ENCODE assay signal across 1 cellular context in genomic region chr9:99001892-99002291, GRCh38.
TF ChIP-seq lines count a peak whose summit lies in the region.

No MANE protein-coding gene starts in this region.

TF ChIP-seq in H1, 55 proteins besides CTCF, POLR2A, EP300 and RAD21:
- TF ChIP-seq KDM4A (IDR thresholded peaks at IDR 0.05; ENCODE audit: low read depth, low read length, severe bottlenecking) (no peak), SP2 (IDR thresholded peaks at IDR 0.05; ENCODE audit: low read length) (no peak), MAFK (IDR thresholded peaks at IDR 0.05; ENCODE audit: low read depth, low read length) (no peak), BCL11A (IDR thresholded peaks at IDR 0.05; ENCODE audit: low read depth in 2 of 2, low read length in 2 of 2) (no peak), FOSL1 (IDR thresholded peaks at IDR 0.05; ENCODE audit: insufficient read depth, low read depth, low read length) (no peak), NANOG (IDR thresholded peaks at IDR 0.05; ENCODE audit: insufficient read depth, low read depth, low read length, poor library complexity, severe bottlenecking) (no peak), USF2 (IDR thresholded peaks at IDR 0.05; ENCODE audit: low read length) (no peak), EGR1 (IDR thresholded peaks at IDR 0.05; ENCODE audit: borderline replicate concordance, low read depth, low read length) (peak; percentile 56; the same call in 1 of the 2 replicates), SRF (IDR thresholded peaks at IDR 0.05; ENCODE audit: low read depth, low read length) (no peak)
